In the genomic region with DNA sequence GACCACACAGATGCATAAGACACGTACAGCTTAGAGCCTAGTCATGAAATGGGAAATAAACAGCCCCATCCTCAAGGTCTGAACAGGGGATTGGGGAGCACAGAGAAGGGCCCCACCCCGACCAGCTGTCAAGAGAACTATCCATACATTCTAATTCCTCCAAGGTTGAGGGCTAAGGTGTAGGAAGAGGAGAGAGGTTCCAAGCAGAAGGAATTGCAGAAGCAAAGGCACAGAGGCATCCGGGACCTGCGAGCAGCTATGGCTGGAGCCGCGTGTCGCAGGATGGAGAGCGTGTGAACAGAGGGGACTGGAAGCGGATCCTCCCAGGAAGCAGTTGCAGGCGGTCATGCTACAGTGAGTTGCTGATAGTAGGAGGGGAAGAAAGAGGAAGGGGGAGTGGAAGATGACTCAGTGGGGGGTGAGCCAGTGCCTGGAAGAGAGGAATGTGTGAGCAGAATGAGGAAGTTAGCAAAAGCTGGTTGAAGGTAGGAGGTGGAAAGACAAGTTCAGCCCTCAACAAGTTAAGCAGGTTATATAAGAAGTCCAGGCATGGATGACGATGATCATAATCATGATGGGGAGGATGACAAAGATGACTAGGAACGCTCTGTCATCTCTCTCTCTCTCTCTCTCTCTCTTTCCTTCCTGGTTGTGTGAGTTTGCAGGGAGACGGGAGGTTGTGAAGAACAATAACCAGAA, we compare ENCODE assay signal across 8 cellular contexts.
A peak's percentile ranks its signal among the peaks of the same experiment; 100 is the strongest.
DNase-seq lines count a peak whose midpoint lies in the region; TF ChIP-seq lines count a peak whose summit lies in the region.

No MANE protein-coding gene starts in this region.

- TF ChIP-seq RAD21 in SK-N-SH (IDR thresholded peaks at IDR 0.05; ENCODE audit: low read length): no peak

- no peak overlapping the region for H3K4me2 ChIP-seq in H9 (ENCODE audit: insufficient read depth, insufficient read length, low read length)
- H3K4me2 ChIP-seq in SK-N-SH: no peak overlapping the region

- H3K27ac ChIP-seq in H9 (ENCODE audit: insufficient read length, low read depth, low read length) (no peak overlapping the region), SK-N-SH (ENCODE audit: low read depth in 2 of 2, low read length in 1 of 2) (no peak overlapping the region)

- no peak overlapping the region for H4K91ac ChIP-seq in H9 (ENCODE audit: insufficient read length, low read depth, low read length)

- no peak overlapping the region for H2BK15ac ChIP-seq in H9 (ENCODE audit: low read depth, low read length)

- H3K27me3 Mint-ChIP-seq in H9 (ENCODE audit: low read depth): no peaks in the 10 kb centered on the region; the same call in 1 of the 2 replicates

- H3K4me3 ChIP-seq in SK-N-SH (ENCODE audit: low read depth in 2 of 2, low read length in 1 of 2) (no peak overlapping the region), fibroblast of villous mesenchyme (ENCODE audit: low read depth, low read length) (no peak overlapping the region)

- H4K5ac ChIP-seq in H9 (ENCODE audit: insufficient read length, low read depth, low read length): no peak overlapping the region

- H4K20me1 ChIP-seq in H9 (ENCODE audit: control insufficient read depth, insufficient read depth, insufficient read length): no peaks in the 10 kb centered on the region
- H4K20me1 ChIP-seq in SK-N-SH (ENCODE audit: insufficient read depth): no peaks in the 10 kb centered on the region

- H3F3A ChIP-seq in SK-N-SH (replicated peaks; ENCODE audit: insufficient read depth): no peaks in the 10 kb centered on the region

- H3K9me3 ChIP-seq in H9 (ENCODE audit: control insufficient read depth, low read depth, low read length): no peaks in the 10 kb centered on the region
- no peaks in the 10 kb centered on the region for H3K9me3 ChIP-seq in SK-N-SH

- TF ChIP-seq EP300 in SK-N-SH (IDR thresholded peaks at IDR 0.05; ENCODE audit: borderline replicate concordance in 1 of 2, low read depth in 1 of 2, low read length in 1 of 2): no peak

- DNase-seq in H9: peak; percentile 61
- DNase-seq in SK-N-SH: no peak
- DNase-seq in fibroblast of villous mesenchyme (ENCODE audit: low read depth): peak; percentile 78
- peak; percentile 56 for DNase-seq in occipital lobe (lab: John Stamatoyannopoulos, UW)
- no peak for DNase-seq in stimulated activated CD8-positive, alpha-beta memory T cell treated with anti-CD3 and anti-CD28 coated beads, Interleukin-4, amount 100 ng/mL, for 48 hours
- no peak for DNase-seq in NCI-H526 treated with DMSO at 0.1 percent for 48 hours (lab: John Stamatoyannopoulos, UW)
- no peak for DNase-seq in NCI-H2227 (lab: John Stamatoyannopoulos, UW; ENCODE audit: unreplicated experiment)
- no peak for DNase-seq in DMS114 treated with DMSO at 0.1 percent for 48 hours (lab: John Stamatoyannopoulos, UW; ENCODE audit: unreplicated experiment)

- H3K23ac ChIP-seq in H9 (ENCODE audit: insufficient read length, low read depth, low read length): no peak overlapping the region

- H2AFZ ChIP-seq in H9 (ENCODE audit: low read length) (no peak overlapping the region), SK-N-SH (ENCODE audit: low read depth) (peak overlapping the region; percentile 59; the same call in 1 of the 2 replicates)

- H3K4me1 ChIP-seq in H9 (ENCODE audit: insufficient read depth, low read length) (peaks cover 3% of the 10 kb centered on the region; the same call in 1 of the 2 replicates), SK-N-SH (ENCODE audit: control insufficient read depth in 1 of 2, insufficient read depth in 2 of 2, low read depth in 1 of 2, low read length in 1 of 2) (peaks cover 7 to 9% of the 10 kb centered on the region in 2 experiments; a peak in 2 of 4 replicates)

- H2BK20ac ChIP-seq in H9 (ENCODE audit: low read depth, low read length, poor library complexity, severe bottlenecking): no peak overlapping the region

- no peaks in the 10 kb centered on the region for H3K23me2 ChIP-seq in H9 (ENCODE audit: insufficient read length, low read depth, low read length, poor library complexity, severe bottlenecking)

- no peak overlapping the region for H2AK5ac ChIP-seq in H9 (ENCODE audit: insufficient read length, low read length)

- H3K79me1 ChIP-seq in H9 (ENCODE audit: insufficient read depth, low read depth, low read length, poor library complexity, severe bottlenecking): no peaks in the 10 kb centered on the region

- POLR2A ChIA-PET in SK-N-SH (lab: Yijun Ruan, JAX): no interaction called here

- CTCF ChIA-PET in SK-N-SH (lab: Yijun Ruan, JAX): no interaction called here

- no peaks in the 10 kb centered on the region for H3K36me3 ChIP-seq in SK-N-SH (replicated peaks in 1 of 2; ENCODE audit: control insufficient read depth in 1 of 2, insufficient read depth in 2 of 2, low read length in 1 of 2)

- no peak overlapping the region for H3K18ac ChIP-seq in H9 (ENCODE audit: insufficient read length, low read depth, low read length)

- H3K56ac ChIP-seq in H9 (ENCODE audit: insufficient read length, low read depth, low read length): no peak overlapping the region

- TF ChIP-seq CTCF in H9 (conservative IDR thresholded peaks at IDR 0.05) (no peak), SK-N-SH (IDR thresholded peaks at IDR 0.05) (no peak), fibroblast of villous mesenchyme (IDR thresholded peaks at IDR 0.05; ENCODE audit: insufficient read depth, low read depth, low read length) (no peak)

- H3K9ac ChIP-seq in H9 (ENCODE audit: extremely low read depth, insufficient read length, low read length) (no peak overlapping the region), SK-N-SH (no peak overlapping the region)

- no peak overlapping the region for H3K4me3 Mint-ChIP-seq in H9

- H2BK12ac ChIP-seq in H9 (ENCODE audit: insufficient read length, low read depth, low read length): no peak overlapping the region

- peaks cover 17 to 20% of the 10 kb centered on the region in 2 experiments for H3K4me1 Mint-ChIP-seq in H9

- H3K4ac ChIP-seq in H9 (ENCODE audit: low read depth, low read length): no peak overlapping the region

- H4K8ac ChIP-seq in H9 (replicated peaks; ENCODE audit: insufficient read length, low read depth, low read length): no peak overlapping the region

- no peaks in the 10 kb centered on the region for H3K79me2 ChIP-seq in H9 (ENCODE audit: insufficient read depth, low read length)
- no peaks in the 10 kb centered on the region for H3K79me2 ChIP-seq in SK-N-SH (ENCODE audit: insufficient read depth)

- peak overlapping the region in 2 of 3 experiments; percentile 38 to 66; a peak in 2 of 7 replicates for H3K27ac Mint-ChIP-seq in H9

- H3K9me3 Mint-ChIP-seq in H9: no peaks in the 10 kb centered on the region

- H3K9me2 ChIP-seq in SK-N-SH: no peaks in the 10 kb centered on the region

- no peak overlapping the region for H3K14ac ChIP-seq in H9 (ENCODE audit: insufficient read depth, low read length)

- H2BK120ac ChIP-seq in H9 (ENCODE audit: low read depth, low read length, poor library complexity, severe bottlenecking): no peak overlapping the region

- H3K27me3 ChIP-seq in H9 (ENCODE audit: insufficient read depth, low read length) (no peaks in the 10 kb centered on the region), SK-N-SH (ENCODE audit: insufficient read depth) (no peaks in the 10 kb centered on the region)

- WGBS in H9 (ENCODE audit: extremely low coverage, insufficient read length, low lambda C conversion rate): no CpG with 5 or more reads among the region's 13 CpGs
- 90% methylated on average over 13 of the region's 13 CpGs for WGBS in SK-N-SH (ENCODE audit: low lambda C conversion rate)

- H2BK5ac ChIP-seq in H9 (ENCODE audit: insufficient read length, low read length): no peak overlapping the region

- no peaks in the 10 kb centered on the region for H3K36me3 Mint-ChIP-seq in H9 (ENCODE audit: insufficient read depth in 1 of 3, low read depth in 3 of 3)

- no peak overlapping the region for H3T11ph ChIP-seq in H9 (ENCODE audit: low read length)

TF ChIP-seq in SK-N-SH, 30 proteins besides CTCF, POLR2A, EP300 and RAD21:
- TF ChIP-seq FOXM1 (IDR thresholded peaks at IDR 0.05; ENCODE audit: low read depth): no peak
- TF ChIP-seq FOSL2 (IDR thresholded peaks at IDR 0.05; ENCODE audit: borderline replicate concordance, low read depth): peak; percentile 27; the same call in 1 of the 2 replicates
- no peak for TF ChIP-seq RXRA (IDR thresholded peaks at IDR 0.05; ENCODE audit: borderline replicate concordance, low read depth)
- TF ChIP-seq EZH2phosphoT487 (IDR thresholded peaks at IDR 0.05; ENCODE audit: borderline replicate concordance, low read depth): no peak
- no peak for TF ChIP-seq GABPA (IDR thresholded peaks at IDR 0.05; ENCODE audit: low read depth)
- TF ChIP-seq MEF2A (IDR thresholded peaks at IDR 0.05; ENCODE audit: borderline replicate concordance, low read depth): no peak
- TF ChIP-seq RFX5 (IDR thresholded peaks at IDR 0.05; ENCODE audit: low read length): no peak
- no peak for TF ChIP-seq MXI1 (IDR thresholded peaks at IDR 0.05; ENCODE audit: low read depth, low read length)
- TF ChIP-seq, protein P1, sequence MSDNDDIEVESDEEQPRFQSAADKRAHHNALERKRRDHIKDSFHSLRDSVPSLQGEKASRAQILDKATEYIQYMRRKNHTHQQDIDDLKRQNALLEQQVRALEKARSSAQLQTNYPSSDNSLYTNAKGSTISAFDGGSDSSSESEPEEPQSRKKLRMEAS (IDR thresholded peaks at IDR 0.05; ENCODE audit: low read depth): no peak
- no peak for TF ChIP-seq TEAD4 (IDR thresholded peaks at IDR 0.05; ENCODE audit: borderline replicate concordance, insufficient read depth)
- TF ChIP-seq, protein P2, sequence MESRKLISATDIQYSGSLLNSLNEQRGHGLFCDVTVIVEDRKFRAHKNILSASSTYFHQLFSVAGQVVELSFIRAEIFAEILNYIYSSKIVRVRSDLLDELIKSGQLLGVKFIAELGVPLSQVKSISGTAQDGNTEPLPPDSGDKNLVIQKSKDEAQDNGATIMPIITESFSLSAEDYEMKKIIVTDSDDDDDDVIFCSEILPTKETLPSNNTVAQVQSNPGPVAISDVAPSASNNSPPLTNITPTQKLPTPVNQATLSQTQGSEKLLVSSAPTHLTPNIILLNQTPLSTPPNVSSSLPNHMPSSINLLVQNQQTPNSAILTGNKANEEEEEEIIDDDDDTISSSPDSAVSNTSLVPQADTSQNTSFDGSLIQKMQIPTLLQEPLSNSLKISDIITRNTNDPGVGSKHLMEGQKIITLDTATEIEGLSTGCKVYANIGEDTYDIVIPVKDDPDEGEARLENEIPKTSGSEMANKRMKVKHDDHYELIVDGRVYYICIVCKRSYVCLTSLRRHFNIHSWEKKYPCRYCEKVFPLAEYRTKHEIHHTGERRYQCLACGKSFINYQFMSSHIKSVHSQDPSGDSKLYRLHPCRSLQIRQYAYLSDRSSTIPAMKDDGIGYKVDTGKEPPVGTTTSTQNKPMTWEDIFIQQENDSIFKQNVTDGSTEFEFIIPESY (IDR thresholded peaks at IDR 0.05; ENCODE audit: borderline replicate concordance, low read depth): no peak
- TF ChIP-seq CHD2 (IDR thresholded peaks at IDR 0.05; ENCODE audit: low read length, partially characterized antibody): no peak
- TF ChIP-seq ELF1 (IDR thresholded peaks at IDR 0.05): peak; percentile 50; the same call in 1 of the 2 replicates
- no peak for TF ChIP-seq TCF12 (IDR thresholded peaks at IDR 0.05)
- no peak for TF ChIP-seq TAF1 (IDR thresholded peaks at IDR 0.05; ENCODE audit: borderline replicate concordance, low read depth, low read length)

Comparison
In these comparisons a context has a peak if more than half of its experiments do, and no peak if none do; other contexts are left out.
1. DNase-seq: peak in H9 (single experiment), fibroblast of villous mesenchyme (single experiment) and occipital lobe (single experiment); none in SK-N-SH (single experiment), stimulated activated CD8-positive, alpha-beta memory T cell treated with anti-CD3 and anti-CD28 coated beads, Interleukin-4, amount 100 ng/mL, for 48 hours (single experiment), NCI-H526 treated with DMSO at 0.1 percent for 48 hours (single experiment), NCI-H2227 (single experiment) and DMS114 treated with DMSO at 0.1 percent for 48 hours (single experiment).